ENCODE assay signal across 8 cellular contexts in the genomic region with DNA sequence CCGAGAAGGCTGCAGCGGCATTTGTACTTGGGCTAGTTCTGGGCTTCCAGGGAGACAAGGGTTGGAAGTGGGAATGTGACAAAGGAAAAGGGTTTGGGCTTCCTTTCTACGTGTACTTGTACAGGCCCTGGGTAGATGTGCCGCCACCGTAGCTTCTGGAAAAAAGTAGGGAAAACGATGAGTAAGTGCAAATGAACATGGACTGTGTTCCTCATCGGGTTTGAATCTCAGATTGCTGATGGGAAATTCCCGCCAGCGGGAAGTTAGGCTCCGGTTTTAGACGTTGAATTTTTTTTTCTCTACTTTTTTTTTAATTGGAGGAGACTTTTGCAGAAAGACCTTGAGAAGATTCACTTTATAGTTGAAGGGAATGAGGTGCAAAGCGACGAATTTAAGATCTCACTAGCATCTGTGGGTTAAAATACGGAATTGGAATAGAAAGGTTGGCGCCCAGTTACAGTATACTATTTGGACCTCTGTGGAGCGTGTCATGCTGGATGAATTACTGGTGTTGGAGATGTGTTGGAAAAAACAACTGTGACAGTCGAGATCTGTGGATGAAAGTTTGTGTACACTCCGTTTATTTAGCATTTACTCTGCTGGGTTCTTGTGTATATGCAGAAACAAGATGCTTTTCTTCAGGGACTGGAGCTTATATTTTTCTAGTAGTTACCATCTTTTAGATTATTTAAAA. TPM values are rescaled to one million over a fixed set of nuclear protein-coding genes. Genes with fewer than 3 reads are reported as not detected.
DNase-seq lines count a peak whose midpoint lies in the region; ATAC-seq, FAIRE-seq and TF ChIP-seq lines count a peak whose summit lies in the region.

No MANE protein-coding gene starts in this region.

- DNase-seq in CD14-positive monocyte (ENCODE audit: low spot score) (no peak), HFFc6 (peak; percentile 18), adipocyte (ENCODE audit: low read depth) (peak; percentile 68), keratinocyte (ENCODE audit: low read depth, low spot score) (no peak), MV-4-11 (lab: John Stamatoyannopoulos, UW) (no peak), T-helper 17 cell (no peak)

- FAIRE-seq in keratinocyte (lab: Jason Lieb, UNC) = no peak

- no peaks in the 10 kb centered on the region for H3K9me3 Mint-ChIP-seq in CD14-positive monocyte
- H3K9me3 Mint-ChIP-seq in HFFc6 = no peaks in the 10 kb centered on the region

- H3K4me1 ChIP-seq in adipocyte (ENCODE audit: control insufficient read depth, insufficient read depth, low read length) (peaks cover 46% of the 10 kb centered on the region), keratinocyte (ENCODE audit: control insufficient read depth, extremely low read depth, insufficient read depth, low read length) (peaks cover 24% of the 10 kb centered on the region), subcutaneous abdominal adipose tissue (ENCODE audit: control insufficient read depth in 5 of 5, insufficient read depth in 5 of 5, low read length in 5 of 5) (peaks cover 6 to 65% (median 60%) of the 10 kb centered on the region in 5 donors)

- H3K4me3 ChIP-seq in adipocyte (ENCODE audit: low read length) (peak overlapping the region; percentile 96), keratinocyte (ENCODE audit: control insufficient read depth in 2 of 3, extremely low read depth in 1 of 3, insufficient read depth in 2 of 3, low read depth in 1 of 3, low read length in 3 of 3) (peak overlapping the region; percentile 94 to 99 (median 99)), subcutaneous abdominal adipose tissue (ENCODE audit: low read depth in 1 of 5, low read length in 5 of 5) (peak overlapping the region; percentile 69 to 98 (median 94))

- TF ChIP-seq CTCF in CD14-positive monocyte (IDR thresholded peaks at IDR 0.05) (no peak), HFFc6 (IDR thresholded peaks at IDR 0.05) (no peak), keratinocyte (optimal IDR thresholded peaks at IDR 0.05 in 1 of 3, IDR thresholded peaks at IDR 0.05 in 1 of 3, conservative IDR thresholded peaks at IDR 0.05 in 1 of 3; ENCODE audit: extremely low read depth in 1 of 3, insufficient read depth in 2 of 3, low read length in 3 of 3) (no peak)

- peak overlapping the region; percentile 85 for H3K4me2 ChIP-seq in keratinocyte (ENCODE audit: control insufficient read depth, extremely low read depth, insufficient read depth, low read depth, low read length)

- H4K20me1 ChIP-seq in keratinocyte (ENCODE audit: control insufficient read depth, extremely low read depth, insufficient read depth, low read length) = peaks cover 51% of the 10 kb centered on the region

- H3K9me3 ChIP-seq in adipocyte (ENCODE audit: control insufficient read depth, low read length) (no peaks in the 10 kb centered on the region), keratinocyte (ENCODE audit: control insufficient read depth, low read depth, low read length) (no peaks in the 10 kb centered on the region), subcutaneous abdominal adipose tissue (ENCODE audit: control insufficient read depth in 5 of 5, low read length in 5 of 5) (no peaks in the 10 kb centered on the region), T-helper 17 cell (ENCODE audit: control insufficient read depth, low read length, poor library complexity, severe bottlenecking) (no peaks in the 10 kb centered on the region)

- H3K4me1 Mint-ChIP-seq in CD14-positive monocyte = peaks cover 44% of the 10 kb centered on the region
- peaks cover 50% of the 10 kb centered on the region for H3K4me1 Mint-ChIP-seq in HFFc6 (ENCODE audit: low read depth)
- H3K4me1 Mint-ChIP-seq in T-helper 17 cell = peaks cover 43% of the 10 kb centered on the region

- H3K27ac ChIP-seq in keratinocyte (ENCODE audit: control insufficient read depth, insufficient read depth, low read length) (peak overlapping the region; percentile 90), subcutaneous abdominal adipose tissue (ENCODE audit: low read depth, low read length) (peak overlapping the region; percentile 99)

- H3K27me3 Mint-ChIP-seq in CD14-positive monocyte (ENCODE audit: low read depth in 3 of 3) (no peaks in the 10 kb centered on the region), HFFc6 (ENCODE audit: insufficient read depth) (no peaks in the 10 kb centered on the region; the same call in 1 of the 2 replicates), T-helper 17 cell (no peaks in the 10 kb centered on the region)

- intact Hi-C loops in CD14-positive monocyte (cut with micrococcal nuclease) = loop anchor here in 1 of 2 donors (2.0 kb wide), 1 partner anchor 14 kb away; a partner anchor contains a TSS

- H3K9ac ChIP-seq in adipocyte (ENCODE audit: low read length) (peak overlapping the region; percentile 90), keratinocyte (ENCODE audit: control insufficient read depth, extremely low read depth, insufficient read depth, low read length) (peak overlapping the region; percentile 97), subcutaneous abdominal adipose tissue (ENCODE audit: low read length in 5 of 5) (peak overlapping the region; percentile 75 to 95 (median 90))

- dilution Hi-C loops in keratinocyte (cut with MboI; ENCODE audit: extremely low pct_ligation_motif_present, low sequenced_read_pairs) = no loop called here

- H3K27ac Mint-ChIP-seq in CD14-positive monocyte = peak overlapping the region in 6 of 7 donors; percentile 90 to 96 (median 93)
- peak overlapping the region; percentile 89 for H3K27ac Mint-ChIP-seq in HFFc6
- H3K27ac Mint-ChIP-seq in T-helper 17 cell = no peak overlapping the region

- H3K36me3 ChIP-seq in adipocyte (ENCODE audit: control insufficient read depth, insufficient read depth, low read length, severe bottlenecking) (peaks cover 13% of the 10 kb centered on the region), keratinocyte (ENCODE audit: control insufficient read depth in 2 of 2, extremely low read depth in 1 of 2, insufficient read depth in 2 of 2, low read length in 2 of 2) (peaks cover 2 to 19% of the 10 kb centered on the region in 2 experiments), subcutaneous abdominal adipose tissue (ENCODE audit: control insufficient read depth in 5 of 5, insufficient read depth in 5 of 5, low read length in 5 of 5) (peaks cover 0 to 8% (median 0%) of the 10 kb centered on the region in 5 donors)

- H3K36me3 Mint-ChIP-seq in CD14-positive monocyte = peaks cover 12 to 17% of the 10 kb centered on the region in 2 donors
- peaks cover 30% of the 10 kb centered on the region for H3K36me3 Mint-ChIP-seq in HFFc6 (ENCODE audit: low read depth)
- H3K36me3 Mint-ChIP-seq in T-helper 17 cell (ENCODE audit: low read depth) = no peaks in the 10 kb centered on the region

- no peaks in the 10 kb centered on the region for H3K27me3 ChIP-seq in adipocyte (replicated peaks; ENCODE audit: control insufficient read depth, insufficient read depth, low read length)
- no peaks in the 10 kb centered on the region for H3K27me3 ChIP-seq in keratinocyte (ENCODE audit: control insufficient read depth, extremely low read depth, insufficient read depth, low read length)
- no peaks in the 10 kb centered on the region for H3K27me3 ChIP-seq in subcutaneous abdominal adipose tissue (ENCODE audit: control insufficient read depth in 5 of 5, insufficient read depth in 4 of 5, low read length in 5 of 5)

- no peaks in the 10 kb centered on the region for H3K9me1 ChIP-seq in keratinocyte (ENCODE audit: control insufficient read depth, extremely low read depth, insufficient read depth, low read length)

- peak overlapping the region; percentile 88 to 97 for H3K4me3 Mint-ChIP-seq in CD14-positive monocyte
- peak overlapping the region; percentile 96; the same call in 1 of the 2 replicates for H3K4me3 Mint-ChIP-seq in HFFc6
- H3K4me3 Mint-ChIP-seq in T-helper 17 cell = no peak overlapping the region

- no peak overlapping the region for H2AFZ ChIP-seq in keratinocyte (ENCODE audit: control insufficient read depth, low read length)

- H3K79me2 ChIP-seq in keratinocyte (ENCODE audit: control insufficient read depth, insufficient read depth, low read length) = peaks cover 64% of the 10 kb centered on the region

- ATAC-seq in T-helper 17 cell = no peak
- ATAC-seq in HG03196 (IDR thresholded peaks at IDR 0.05; ENCODE audit: unreplicated experiment) = no peak

RNA-seq across cellular contexts. Expression of a gene that starts 1.3 kb away (rescaled TPM):
- polyA plus RNA-seq in CD14-positive monocyte (10 to 100 TPM; 58.8 to 60.6 TPM), keratinocyte (93.5 to 137 TPM (median 115 TPM) in 3 replicates)
- total RNA-seq in HFFc6 (2021; fragmentation: NEBNext Ultra II Directional; extraction: Animal tissue kit (Norgen Biotek cat#: 25700)) = 100 to 1,000 TPM; 242 to 284 (median 245) TPM
- polyA plus RNA-seq in keratinocyte (2011; ENCODE audit: low read depth) = 98.2 TPM
- 52.3 and 81.0 TPM in 2 replicates for polyA plus RNA-seq in keratinocyte (2011; cell fraction: cytosol; rRNA removed)
- polyA plus RNA-seq in keratinocyte (2011; cell fraction: nucleus; rRNA removed) = 83.5 and 87.6 TPM in 2 replicates
- polyA plus RNA-seq in keratinocyte (2012; ENCODE audit: low replicate concordance) = 84.1 and 237 TPM in 2 replicates
- 182 to 302 TPM (median 247 TPM) in 3 replicates for polyA minus RNA-seq in keratinocyte
- 189 TPM for polyA minus RNA-seq in keratinocyte (2011; cell fraction: cytosol; rRNA and poly(A)+ RNA removed)
- polyA minus RNA-seq in keratinocyte (2011; cell fraction: nucleus; rRNA and poly(A)+ RNA removed) = 187 and 308 TPM in 2 replicates
- 100 to 1,000 TPM; 115 to 117 TPM for total RNA-seq in T-helper 17 cell

RNA-seq across cellular contexts. Expression of a gene that starts 14.6 kb away (rescaled TPM):
- polyA plus RNA-seq in CD14-positive monocyte = 100 to 1,000 TPM; 148 to 149 TPM
- 100 to 1,000 TPM; 148 to 185 (median 155) TPM for total RNA-seq in HFFc6 (2021; fragmentation: NEBNext Ultra II Directional; extraction: Animal tissue kit (Norgen Biotek cat#: 25700))
- 173 to 414 TPM (median 199 TPM) in 3 replicates for polyA plus RNA-seq in keratinocyte
- polyA plus RNA-seq in keratinocyte (2011; ENCODE audit: low read depth) = 58.4 TPM
- 310 and 443 TPM in 2 replicates for polyA plus RNA-seq in keratinocyte (2011; cell fraction: cytosol; rRNA removed)
- 111 and 127 TPM in 2 replicates for polyA plus RNA-seq in keratinocyte (2011; cell fraction: nucleus; rRNA removed)
- 199 and 361 TPM in 2 replicates for polyA plus RNA-seq in keratinocyte (2012; ENCODE audit: low replicate concordance)
- polyA minus RNA-seq in keratinocyte = 133 to 246 TPM (median 216 TPM) in 3 replicates
- polyA minus RNA-seq in keratinocyte (2011; cell fraction: cytosol; rRNA and poly(A)+ RNA removed) = 153 TPM
- polyA minus RNA-seq in keratinocyte (2011; cell fraction: nucleus; rRNA and poly(A)+ RNA removed) = 31.7 and 39.0 TPM in 2 replicates
- total RNA-seq in T-helper 17 cell = 10 to 100 TPM; 24.3 to 26.1 TPM

Comparison
In these comparisons a context has a peak if more than half of its experiments do, and no peak if none do; other contexts are left out.
1. DNase-seq: peak in HFFc6 (single experiment) and adipocyte (single experiment); none in CD14-positive monocyte (single experiment), keratinocyte (single experiment), MV-4-11 (single experiment) and T-helper 17 cell (0 of 3).
2. RNA of a gene that starts 14.6 kb away (total RNA-seq): 148 to 185 TPM in HFFc6; 24.3 to 26.1 TPM in T-helper 17 cell; every median in the first group is over 4 times any median in the second.
3. Peak in every context shown above with its lines, with median percentiles within 50 percentile points of each other: H3K4me3 ChIP-seq and H3K9ac ChIP-seq.